ENCODE assay signal across 1 cellular context in genomic region chr12:48776956-48777355, GRCh38.
TF ChIP-seq lines count a peak whose summit lies in the region.

No MANE protein-coding gene starts in this region.

TF ChIP-seq in GM23338, 12 proteins besides CTCF, POLR2A, EP300 and RAD21 (continued from another document):
- TF ChIP-seq ZNF462 (CRISPR knock-in tag; IDR thresholded peaks at IDR 0.05) (no peak), ZNF331 (CRISPR knock-in tag; IDR thresholded peaks at IDR 0.05; ENCODE audit: low read depth) (no peak), EZH2 (IDR thresholded peaks at IDR 0.05; ENCODE audit: low read depth, unreplicated experiment) (no peak), POLR2AphosphoS5 (IDR thresholded peaks at IDR 0.05; ENCODE audit: low read depth) (no peak), STAT1 (IDR thresholded peaks at IDR 0.05; ENCODE audit: unreplicated experiment) (no peak), ZNF114 (CRISPR knock-in tag; IDR thresholded peaks at IDR 0.05) (no peak), REST (IDR thresholded peaks at IDR 0.05; ENCODE audit: unreplicated experiment) (no peak), ETS1 (IDR thresholded peaks at IDR 0.05) (no peak)
